In genomic region chr3:188243124-188243795, GRCh38 we compare ENCODE assay signal across 16 cellular contexts.
DNase-seq lines count a peak whose midpoint lies in the region; ATAC-seq, FAIRE-seq and TF ChIP-seq lines count a peak whose summit lies in the region.
"Had no signal": no experiment of that assay in that cellular context is flagged by ENCODE, and none has a peak within 500 bp of the region (broad histone marks: within the 10 kb centered on the region; RNA-seq: fewer than 3 reads in every experiment).

No MANE protein-coding gene starts in this region.

- H3K4ac ChIP-seq in IMR-90 (ENCODE audit: low read depth, low read length): peak overlapping the region; percentile 83

- no peak overlapping the region for H3K9ac ChIP-seq in IMR-90 (ENCODE audit: low read depth, low read length)
- H3K9ac ChIP-seq in mammary epithelial cell (ENCODE audit: insufficient read depth, low read length): peak overlapping the region; percentile 39

- H3K27me3 ChIP-seq in ACC112 (ENCODE audit: insufficient read depth, low read length) (no peaks in the 10 kb centered on the region), IMR-90 (ENCODE audit: control insufficient read depth, insufficient read depth, low read length) (no peaks in the 10 kb centered on the region), mammary epithelial cell (ENCODE audit: insufficient read depth, low read length) (no peaks in the 10 kb centered on the region), psoas muscle (ENCODE audit: insufficient read depth in 3 of 3, low read length in 2 of 3) (no peaks in the 10 kb centered on the region)
- H3K27me3 ChIP-seq: adrenal gland, dorsolateral prefrontal cortex had no signal

- H2AK5ac ChIP-seq in IMR-90 (ENCODE audit: low read depth, low read length): peak overlapping the region; percentile 65; the same call in 1 of the 2 replicates

- peak overlapping the region in 1 of 2 experiments; percentile 31; a peak in 1 of 4 replicates for H4K8ac ChIP-seq in IMR-90 (ENCODE audit: low read depth in 2 of 2, low read length in 2 of 2)

- H3K4me3 Mint-ChIP-seq in activated naive CD4-positive, alpha-beta T cell treated with anti-CD3 and anti-CD28 coated beads for 36 hours: no peak overlapping the region
- H3K4me3 Mint-ChIP-seq: nephron had no signal

- no peak overlapping the region for H3K18ac ChIP-seq in IMR-90 (ENCODE audit: low read depth, low read length)

- H3K27ac ChIP-seq in ACC112 (ENCODE audit: low read depth, low read length) (peak overlapping the region; percentile 59), IMR-90 (ENCODE audit: insufficient read depth, low read length) (no peak overlapping the region), mammary epithelial cell (ENCODE audit: insufficient read depth, low read depth, low read length) (peak overlapping the region; percentile 78), psoas muscle (peak overlapping the region; percentile 91)

- CTCF ChIA-PET in IMR-90 (lab: Yijun Ruan, JAX) (no interaction called here), mammary epithelial cell (lab: Charles Lee; ENCODE audit: low non-redundant PET) (no interaction called here)
- CTCF ChIA-PET in activated naive CD4-positive, alpha-beta T cell treated with anti-CD3 and anti-CD28 coated beads for 36 hours (lab: Charles Lee): no interaction called here

- H3K27ac Mint-ChIP-seq in activated naive CD4-positive, alpha-beta T cell treated with anti-CD3 and anti-CD28 coated beads for 36 hours: no peak overlapping the region

- no peak overlapping the region for H2BK20ac ChIP-seq in IMR-90 (ENCODE audit: low read depth, low read length)

- TF ChIP-seq POLR2A in IMR-90 (IDR thresholded peaks at IDR 0.05; ENCODE audit: low read depth, low read length) (no peak), GM12891 (IDR thresholded peaks at IDR 0.05; ENCODE audit: low read depth, low read length) (no peak)

- H3K4me2 ChIP-seq in IMR-90 (ENCODE audit: low read depth, low read length): no peak overlapping the region; the same call in 1 of the 2 replicates
- peak overlapping the region; percentile 92 for H3K4me2 ChIP-seq in mammary epithelial cell (ENCODE audit: insufficient read depth, low read depth, low read length)

- H4K5ac ChIP-seq in IMR-90 (ENCODE audit: low read depth, low read length): no peak overlapping the region

- BruUV-seq in IMR-90 (replicated peaks; lab: Mats Ljungman, UMichigan): no TSS peak
- no TSS peak for BruUV-seq in mammary epithelial cell (replicated peaks; lab: Mats Ljungman, UMichigan)

- intact Hi-C loops in IMR-90 (cut with micrococcal nuclease): no loop called here
- intact Hi-C loops in mammary epithelial cell (cut with micrococcal nuclease): loop anchor here (2.0 kb wide), 1 partner anchor 498 kb away; the partner anchor contains the start of gene BCL6
- intact Hi-C loops in psoas muscle (cut with DNase I): loop anchor here in 1 of 2 donors (5.0 kb wide), 1 partner anchor 501 kb away; no protein-coding TSS in a partner anchor
- intact Hi-C loops in activated naive CD4-positive, alpha-beta T cell treated with anti-CD3 and anti-CD28 coated beads for 36 hours (cut with micrococcal nuclease): no loop called here

- in situ Hi-C loops in IMR-90 (cut with MboI; ENCODE audit: low sequenced_read_pairs) (no loop called here), mammary epithelial cell (cut with MboI; ENCODE audit: low sequenced_read_pairs in 2 of 2) (no loop called here)

- peak overlapping the region; percentile 42; the same call in 1 of the 3 replicates for H2BK15ac ChIP-seq in IMR-90 (ENCODE audit: low read depth, low read length)

- POLR2A ChIA-PET in IMR-90 (lab: Charles Lee; ENCODE audit: unreplicated experiment): no interaction called here

- H3K79me1 ChIP-seq in IMR-90 (ENCODE audit: low read depth in 1 of 2, low read length in 2 of 2): peaks cover 40 to 84% of the 10 kb centered on the region in 2 experiments

- no peak for TF ChIP-seq RAD21 in IMR-90 (IDR thresholded peaks at IDR 0.05; ENCODE audit: low read length)

- H3K14ac ChIP-seq in IMR-90 (replicated peaks; ENCODE audit: low read depth, low read length): no peak overlapping the region

- H3K23ac ChIP-seq in IMR-90 (ENCODE audit: low read depth, low read length): 0 out of 2 replicates have a peak overlapping the region, but pooled peaks have one; percentile 10

- H2AFZ ChIP-seq in ACC112 (ENCODE audit: low read length, unreplicated experiment) (no peak overlapping the region), IMR-90 (replicated peaks; ENCODE audit: low read length, poor library complexity) (no peak overlapping the region), mammary epithelial cell (ENCODE audit: low read depth, low read length) (peak overlapping the region; percentile 65)

- peak overlapping the region; percentile 20 for H2BK5ac ChIP-seq in IMR-90 (ENCODE audit: low read depth, low read length, poor library complexity, severe bottlenecking)

- H3K79me2 ChIP-seq in ACC112 (ENCODE audit: control insufficient read depth, insufficient read depth, low read length, unreplicated experiment) (peaks cover 17% of the 10 kb centered on the region), mammary epithelial cell (ENCODE audit: insufficient read depth, low read length) (peaks cover 42% of the 10 kb centered on the region)

- no peak overlapping the region for H2AK9ac ChIP-seq in IMR-90 (replicated peaks; ENCODE audit: low read depth, low read length, poor library complexity)

- H4K20me1 ChIP-seq in IMR-90 (ENCODE audit: insufficient read depth, low read length): peaks cover 73% of the 10 kb centered on the region
- H4K20me1 ChIP-seq in mammary epithelial cell (ENCODE audit: insufficient read depth, low read length): no peaks in the 10 kb centered on the region

- no peak for TF ChIP-seq CTCF in IMR-90 (conservative IDR thresholded peaks at IDR 0.05; ENCODE audit: low read depth, low read length)
- no peak for TF ChIP-seq CTCF in mammary epithelial cell (conservative IDR thresholded peaks at IDR 0.05 in 1 of 2, IDR thresholded peaks at IDR 0.05 in 1 of 2; ENCODE audit: extremely low read depth in 1 of 2, insufficient read depth in 1 of 2, low read depth in 1 of 2, low read length in 2 of 2)
- no peak for TF ChIP-seq CTCF in psoas muscle (IDR thresholded peaks at IDR 0.05)

- H3K4me1 Mint-ChIP-seq in activated naive CD4-positive, alpha-beta T cell treated with anti-CD3 and anti-CD28 coated beads for 36 hours (ENCODE audit: low read depth): peaks cover 19% of the 10 kb centered on the region

- peak overlapping the region; percentile 74; the same call in 1 of the 2 replicates for H2BK120ac ChIP-seq in IMR-90 (ENCODE audit: low read depth, low read length)

- no peak for FAIRE-seq in GM12891 (lab: Jason Lieb, UNC)
- FAIRE-seq: GM19239, H1 had no signal

- H3K36me3 Mint-ChIP-seq in activated naive CD4-positive, alpha-beta T cell treated with anti-CD3 and anti-CD28 coated beads for 36 hours (ENCODE audit: low read depth): no peaks in the 10 kb centered on the region

- H3K4me3 ChIP-seq in ACC112 (ENCODE audit: low read depth, low read length) (no peak overlapping the region), IMR-90 (ENCODE audit: insufficient read depth, low read depth, low read length) (no peak overlapping the region), mammary epithelial cell (replicated peaks in 1 of 3; ENCODE audit: insufficient read depth in 1 of 3, low read depth in 2 of 3, low read length in 3 of 3) (peak overlapping the region in 2 of 3 experiments; percentile 10 to 28), psoas muscle (no peak overlapping the region)
- H3K4me3 ChIP-seq: adrenal gland, dorsolateral prefrontal cortex had no signal

- H4K91ac ChIP-seq in IMR-90 (ENCODE audit: insufficient read depth, low read depth, low read length): 0 out of 2 replicates have a peak overlapping the region, but pooled peaks have one; percentile 28

- H3K27me3 Mint-ChIP-seq in activated naive CD4-positive, alpha-beta T cell treated with anti-CD3 and anti-CD28 coated beads for 36 hours (ENCODE audit: low read depth): no peaks in the 10 kb centered on the region

- H3K9me3 ChIP-seq in IMR-90 (ENCODE audit: control insufficient read depth, insufficient read depth, low read length) (no peaks in the 10 kb centered on the region), mammary epithelial cell (replicated peaks; ENCODE audit: insufficient read depth, low read length) (no peaks in the 10 kb centered on the region), psoas muscle (no peaks in the 10 kb centered on the region)
- H3K9me3 ChIP-seq: adrenal gland had no signal

- peak; percentile 42 for DNase-seq in IMR-90
- peak; percentile 62 for DNase-seq in mammary epithelial cell
- no peak for DNase-seq in psoas muscle
- no peak for DNase-seq in DMS 273 (lab: John Stamatoyannopoulos, UW; ENCODE audit: unreplicated experiment)
- DNase-seq in GM12891 (ENCODE audit: insufficient read length, low spot score): no peak
- no peak for DNase-seq in NCI-H1436 (lab: John Stamatoyannopoulos, UW)
- DNase-seq in activated naive CD4-positive, alpha-beta T cell treated with anti-CD3 and anti-CD28 coated beads for 36 hours: no peak
- DNase-seq: adrenal gland, AML-193, DMS79, dorsolateral prefrontal cortex, foreskin fibroblast had no signal

- H3K4me1 ChIP-seq in ACC112 (ENCODE audit: control insufficient read depth, insufficient read depth, low read length, unreplicated experiment) (peaks cover 45% of the 10 kb centered on the region), IMR-90 (ENCODE audit: control insufficient read depth, insufficient read depth, low read length) (peaks cover 22% of the 10 kb centered on the region), mammary epithelial cell (ENCODE audit: insufficient read depth, low read length) (peaks cover 27% of the 10 kb centered on the region), psoas muscle (peaks cover 46% of the 10 kb centered on the region)

- peaks cover 32% of the 10 kb centered on the region for H3K9me1 ChIP-seq in IMR-90 (ENCODE audit: insufficient read depth, low read length)

- no CpG with 5 or more reads among the region's 9 CpGs for WGBS in IMR-90 (ENCODE audit: extremely low coverage in 2 of 2, insufficient read length in 1 of 2), 2 experiments
- 3% methylated on average over 9 of the region's 9 CpGs for WGBS in mammary epithelial cell (ENCODE audit: low coverage, missing lambda C conversion rate)
- WGBS in psoas muscle, 3 donors: 75 to 83% (median 79%) methylated on average over 9 of the region's 9 CpGs

- dilution Hi-C loops in IMR-90 (cut with HindIII; ENCODE audit: low sequenced_read_pairs, unreplicated experiment) (no loop called here), mammary epithelial cell (cut with HindIII; ENCODE audit: low sequenced_read_pairs) (no loop called here)

- no peaks in the 10 kb centered on the region for H3K9me3 Mint-ChIP-seq in activated naive CD4-positive, alpha-beta T cell treated with anti-CD3 and anti-CD28 coated beads for 36 hours
- H3K9me3 Mint-ChIP-seq: nephron had no signal

- H3K56ac ChIP-seq in IMR-90 (ENCODE audit: extremely low read depth, insufficient read depth, low read length): no peak overlapping the region

- H3K36me3 ChIP-seq in ACC112 (ENCODE audit: insufficient read depth, low read length): peaks cover 5% of the 10 kb centered on the region; the same call in 1 of the 2 replicates
- peaks cover 3% of the 10 kb centered on the region for H3K36me3 ChIP-seq in IMR-90 (ENCODE audit: control insufficient read depth, insufficient read depth, low read length)
- H3K36me3 ChIP-seq in mammary epithelial cell (ENCODE audit: insufficient read depth, low read length): no peaks in the 10 kb centered on the region
- no peaks in the 10 kb centered on the region for H3K36me3 ChIP-seq in psoas muscle (ENCODE audit: insufficient read depth in 1 of 2, low read depth in 1 of 2)
- H3K36me3 ChIP-seq: adrenal gland had no signal

- ATAC-seq in IMR-90 (ENCODE audit: low read depth) (no peak), psoas muscle (no peak)

Comparison
In these comparisons a context has a peak if more than half of its experiments do, and no peak if none do; other contexts are left out.
1. H3K4me3 ChIP-seq: peak in mammary epithelial cell (2 of 3); none in ACC112 (single experiment), IMR-90 (single experiment) and psoas muscle (single experiment).
2. DNase-seq: peak in IMR-90 (single experiment) and mammary epithelial cell (single experiment); none in psoas muscle (0 of 2), DMS 273 (single experiment), GM12891 (single experiment), NCI-H1436 (single experiment) and activated naive CD4-positive, alpha-beta T cell treated with anti-CD3 and anti-CD28 coated beads for 36 hours (single experiment).